In the genomic region with DNA sequence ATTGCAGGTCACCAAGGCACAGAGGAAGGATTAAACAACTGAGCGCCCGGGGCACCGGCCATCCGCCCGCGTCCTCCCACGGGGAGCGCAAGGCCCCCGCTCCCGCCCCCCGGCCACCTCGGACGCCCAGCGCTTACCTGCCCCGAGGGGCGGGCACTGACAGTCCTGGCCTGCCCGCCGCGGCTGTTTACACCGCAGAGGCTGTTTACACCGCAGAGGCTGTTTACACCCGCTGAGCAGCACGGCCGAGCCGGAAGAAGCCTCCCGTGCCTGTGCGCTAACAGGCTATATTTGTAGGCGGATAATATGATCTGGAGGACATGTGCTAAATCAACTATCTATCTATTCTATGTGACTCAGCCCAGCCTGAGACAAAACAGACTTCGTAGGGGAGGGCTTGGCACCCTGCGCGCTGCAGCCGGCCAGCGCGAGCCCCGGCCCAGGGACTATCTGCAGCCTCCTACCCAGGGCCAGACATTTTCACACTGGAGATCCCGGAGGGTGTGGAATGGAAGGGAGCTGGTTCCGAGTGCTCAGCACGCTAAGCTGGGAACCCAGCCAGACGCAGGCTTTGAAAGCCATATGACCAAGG, we compare ENCODE assay signal across 8 cellular contexts. TPM values are rescaled to one million over a fixed set of nuclear protein-coding genes. Genes with fewer than 3 reads are reported as not detected.
DNase-seq lines count a peak whose midpoint lies in the region; ATAC-seq and TF ChIP-seq lines count a peak whose summit lies in the region.

TSS of gene LRRC2 (minus strand) at position 263 of the 592 bp plus-strand sequence. CDS start 14,711 bp downstream, outside the sequence.

- H3K27ac Mint-ChIP-seq in neural progenitor cell = peak within 1 kb of the TSS; percentile 46

- TF ChIP-seq CTCF in foreskin fibroblast (IDR thresholded peaks at IDR 0.05; ENCODE audit: low read depth, low read length) (no peak), neural progenitor cell (IDR thresholded peaks at IDR 0.05) (no peak)

- peaks cover 9% of the 10 kb centered on the region for H3K4me1 ChIP-seq in neural progenitor cell

- peaks cover 6% of the 10 kb centered on the region for H3F3A ChIP-seq in neural progenitor cell (ENCODE audit: low read depth)

- DNase-seq in AG08395 (ENCODE audit: low spot score) (peak; percentile 76), HuH-7 (ENCODE audit: low spot score) (peak; percentile 51), activated gamma-delta T cell (lab: John Stamatoyannopoulos, UW) (peak; percentile 9), foreskin fibroblast (peak; percentile 34 to 73), neural progenitor cell (ENCODE audit: low spot score) (peak; percentile 55)

- peaks cover 28% of the 10 kb centered on the region for H3K4me1 Mint-ChIP-seq in neural progenitor cell

- H3K27ac ChIP-seq in neural progenitor cell = no peak within 1 kb of the TSS

- H4K20me1 ChIP-seq in neural progenitor cell (ENCODE audit: low read depth) = no peaks in the 10 kb centered on the region

- peak within 1 kb of the TSS; percentile 85 for H3K4me3 Mint-ChIP-seq in neural progenitor cell

- H3K4me2 ChIP-seq in neural progenitor cell = peak within 1 kb of the TSS; percentile 85

- ATAC-seq in GM19397 (IDR thresholded peaks at IDR 0.05; ENCODE audit: unreplicated experiment) = no peak
- ATAC-seq in HG02678 (IDR thresholded peaks at IDR 0.05; ENCODE audit: unreplicated experiment) = no peak
- no peak for ATAC-seq in GM21381 (IDR thresholded peaks at IDR 0.05; ENCODE audit: unreplicated experiment)

- peak within 1 kb of the TSS; percentile 90 for H2AFZ ChIP-seq in neural progenitor cell (replicated peaks)

- no peak within 1 kb of the TSS for H3K9ac ChIP-seq in neural progenitor cell

- H3K27me3 ChIP-seq in neural progenitor cell = peaks cover 57% of the 10 kb centered on the region

- H3K4me3 ChIP-seq in foreskin fibroblast (ENCODE audit: low read depth in 1 of 2, low read length in 2 of 2) = peak within 1 kb of the TSS; percentile 56 to 61
- H3K4me3 ChIP-seq in neural progenitor cell = peak within 1 kb of the TSS; percentile 58

- peaks cover 4% of the 10 kb centered on the region for H3K9me3 Mint-ChIP-seq in neural progenitor cell

- no peaks in the 10 kb centered on the region for H3K9me3 ChIP-seq in neural progenitor cell (ENCODE audit: low read depth)

- H3K79me2 ChIP-seq in neural progenitor cell (ENCODE audit: low read depth) = no peaks in the 10 kb centered on the region

- no peaks in the 10 kb centered on the region for H3K36me3 Mint-ChIP-seq in neural progenitor cell

- H3K27me3 Mint-ChIP-seq in neural progenitor cell (ENCODE audit: insufficient read depth, low read depth) = peaks cover 15% of the 10 kb centered on the region

- no peaks in the 10 kb centered on the region for H3K36me3 ChIP-seq in neural progenitor cell

RNA-seq across cellular contexts. Expression of gene LRRC2, which starts in this region (rescaled TPM):
- not detected in 2 replicates for total RNA-seq in neural progenitor cell (ENCODE audit: low replicate concordance)

Comparison
In these comparisons a context has a peak if more than half of its experiments do, and no peak if none do; other contexts are left out.
1. Peak in DNase-seq, H3K4me3 ChIP-seq and H3K4me2 ChIP-seq in neural progenitor cell; RNA of the gene not detected or under 1 TPM.
2. DNase-seq: peak in every context shown above with its lines; median percentile 76 in AG08395; 55 in neural progenitor cell; 54 in foreskin fibroblast; 51 in HuH-7; 9 in activated gamma-delta T cell.